ENCODE assay signal across 1 cellular context in the genomic region with DNA sequence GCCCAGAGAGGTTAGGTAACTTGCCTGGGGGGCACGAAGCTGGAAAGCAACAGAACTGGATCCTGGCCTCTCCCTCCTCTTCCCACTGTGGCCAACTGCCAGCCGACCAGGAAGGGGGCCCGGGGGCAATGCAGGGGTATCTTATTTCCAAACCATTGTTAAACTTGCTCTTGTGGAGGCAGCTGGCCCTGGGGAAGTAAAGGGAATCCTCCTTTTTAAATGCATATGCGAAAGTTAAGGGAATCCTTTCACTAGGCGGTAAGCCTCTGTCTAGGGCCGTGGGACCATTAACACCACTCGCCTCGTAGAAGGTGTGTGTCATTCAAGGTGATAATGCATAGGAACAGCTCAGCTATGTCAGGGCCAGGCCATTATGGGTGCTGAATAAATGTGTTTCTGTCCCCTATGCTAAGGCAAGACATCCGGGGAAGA.
TF ChIP-seq lines count a peak whose summit lies in the region.

No MANE protein-coding gene starts in this region.

TF ChIP-seq in SK-N-SH treated with all-trans-retinoic acid at 6 μM for 48 hours, 23 proteins besides CTCF, POLR2A, EP300 and RAD21 (continued from another document):
- TF ChIP-seq, protein P1, sequence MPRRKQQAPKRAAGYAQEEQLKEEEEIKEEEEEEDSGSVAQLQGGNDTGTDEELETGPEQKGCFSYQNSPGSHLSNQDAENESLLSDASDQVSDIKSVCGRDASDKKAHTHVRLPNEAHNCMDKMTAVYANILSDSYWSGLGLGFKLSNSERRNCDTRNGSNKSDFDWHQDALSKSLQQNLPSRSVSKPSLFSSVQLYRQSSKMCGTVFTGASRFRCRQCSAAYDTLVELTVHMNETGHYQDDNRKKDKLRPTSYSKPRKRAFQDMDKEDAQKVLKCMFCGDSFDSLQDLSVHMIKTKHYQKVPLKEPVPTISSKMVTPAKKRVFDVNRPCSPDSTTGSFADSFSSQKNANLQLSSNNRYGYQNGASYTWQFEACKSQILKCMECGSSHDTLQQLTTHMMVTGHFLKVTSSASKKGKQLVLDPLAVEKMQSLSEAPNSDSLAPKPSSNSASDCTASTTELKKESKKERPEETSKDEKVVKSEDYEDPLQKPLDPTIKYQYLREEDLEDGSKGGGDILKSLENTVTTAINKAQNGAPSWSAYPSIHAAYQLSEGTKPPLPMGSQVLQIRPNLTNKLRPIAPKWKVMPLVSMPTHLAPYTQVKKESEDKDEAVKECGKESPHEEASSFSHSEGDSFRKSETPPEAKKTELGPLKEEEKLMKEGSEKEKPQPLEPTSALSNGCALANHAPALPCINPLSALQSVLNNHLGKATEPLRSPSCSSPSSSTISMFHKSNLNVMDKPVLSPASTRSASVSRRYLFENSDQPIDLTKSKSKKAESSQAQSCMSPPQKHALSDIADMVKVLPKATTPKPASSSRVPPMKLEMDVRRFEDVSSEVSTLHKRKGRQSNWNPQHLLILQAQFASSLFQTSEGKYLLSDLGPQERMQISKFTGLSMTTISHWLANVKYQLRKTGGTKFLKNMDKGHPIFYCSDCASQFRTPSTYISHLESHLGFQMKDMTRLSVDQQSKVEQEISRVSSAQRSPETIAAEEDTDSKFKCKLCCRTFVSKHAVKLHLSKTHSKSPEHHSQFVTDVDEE (CRISPR knock-in tag; IDR thresholded peaks at IDR 0.05), result no peak
- TF ChIP-seq ESRRG (CRISPR knock-in tag; IDR thresholded peaks at IDR 0.05) (no peak), ARNTL (CRISPR knock-in tag; IDR thresholded peaks at IDR 0.05; ENCODE audit: borderline replicate concordance, low read depth) (no peak), ZFP30 (CRISPR knock-in tag; IDR thresholded peaks at IDR 0.05) (no peak), TCF4 (CRISPR knock-in tag; IDR thresholded peaks at IDR 0.05; ENCODE audit: borderline replicate concordance) (no peak), OSR1 (CRISPR knock-in tag; IDR thresholded peaks at IDR 0.05) (no peak), BACH2 (CRISPR knock-in tag; IDR thresholded peaks at IDR 0.05; ENCODE audit: borderline replicate concordance) (no peak), GLIS3 (CRISPR knock-in tag; IDR thresholded peaks at IDR 0.05) (no peak), SNAI2 (CRISPR knock-in tag; IDR thresholded peaks at IDR 0.05) (no peak), RARB (CRISPR knock-in tag; IDR thresholded peaks at IDR 0.05) (no peak)
TF ChIP-seq in SK-N-SH treated with all-trans-retinoic acid at 6 μM for 48 hours: peak in this region for 0.
